ENCODE assay signal across 1 cellular context in the genomic region with DNA sequence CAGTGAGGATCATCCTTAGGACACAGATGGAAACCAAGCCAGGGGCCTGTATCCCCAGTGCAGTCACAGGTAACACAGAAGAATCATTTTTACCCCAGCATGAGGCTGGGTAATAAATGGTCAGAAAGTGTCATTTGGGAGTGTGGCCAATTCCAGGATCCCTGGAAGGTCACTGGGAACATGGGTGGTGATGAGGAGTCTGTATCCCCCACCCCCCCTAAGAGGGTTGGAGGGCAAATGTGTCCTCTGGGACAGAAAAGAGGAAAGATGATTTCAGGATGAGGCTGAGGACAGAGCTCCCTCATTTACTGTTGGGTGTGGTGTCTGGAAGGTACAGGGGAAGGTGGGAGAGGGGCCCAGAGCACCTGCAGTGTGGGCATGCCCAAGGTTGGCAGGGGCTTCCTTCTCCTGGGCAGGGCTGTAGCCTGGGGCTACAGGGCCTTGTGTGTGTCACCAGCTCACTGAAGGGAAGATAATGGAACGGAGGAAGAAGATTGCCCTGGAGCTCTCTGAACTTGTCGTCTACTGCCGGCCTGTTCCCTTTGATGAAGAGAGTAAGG.
TF ChIP-seq lines count a peak whose summit lies in the region.

No MANE protein-coding gene starts in this region.

TF ChIP-seq in SK-N-SH, 30 proteins besides CTCF, POLR2A, EP300 and RAD21:
- TF ChIP-seq SIN3A (IDR thresholded peaks at IDR 0.05; ENCODE audit: borderline replicate concordance, low read depth, low read length) (no peak), NFIC (IDR thresholded peaks at IDR 0.05; ENCODE audit: borderline replicate concordance) (no peak), CHD2 (IDR thresholded peaks at IDR 0.05; ENCODE audit: low read length, partially characterized antibody) (no peak), POLR2AphosphoS5 (IDR thresholded peaks at IDR 0.05; ENCODE audit: low read depth, low read length) (no peak)
